Comparison of ENCODE assay signal across 36 cellular contexts in the genomic region with DNA sequence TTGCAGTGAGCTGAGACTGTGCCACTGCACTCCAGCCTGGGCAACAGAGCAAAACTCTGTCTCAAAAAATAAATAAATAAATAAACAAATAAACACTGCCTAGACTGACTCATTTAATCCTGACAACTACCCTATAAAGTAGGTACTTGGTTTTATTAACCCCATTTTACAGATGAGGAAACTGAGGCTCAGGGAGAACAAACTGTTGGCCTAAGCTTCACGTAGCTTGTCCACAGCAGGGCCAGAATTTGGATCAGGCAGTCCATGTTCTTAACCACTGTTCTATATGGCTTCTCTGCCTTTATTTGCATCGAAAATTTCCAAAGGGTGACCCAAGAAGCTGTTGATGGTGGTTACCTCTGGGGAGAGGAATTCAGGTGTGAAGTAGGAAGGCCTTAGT. TPM values are rescaled to one million over a fixed set of nuclear protein-coding genes. Genes with fewer than 3 reads are reported as not detected.
"Had no signal": no experiment of that assay in that cellular context is flagged by ENCODE, and none has a peak within 500 bp of the region (broad histone marks: within the 10 kb centered on the region; RNA-seq: fewer than 3 reads in every experiment).

No MANE protein-coding gene starts in this region.

- H3K9me3 ChIP-seq: MG63 had no signal

- DNase-seq: Karpas-422, Kasumi-1, MG63, MM.1S, MV-4-11, NCI-H1048, NCI-H1092, NCI-H1092 treated with DMSO at 0.1 percent for 48 hours, NCI-H1105, NCI-H1105 treated with DMSO at 0.1 percent for 48 hours, NCI-H1417 treated with DMSO at 0.1 percent for 48 hours, NCI-H1436, NCI-H1436 treated with DMSO at 0.1 percent for 48 hours, NCI-H146, NCI-H1694, NCI-H1694 treated with DMSO at 0.1 percent for 48 hours, NCI-H187, NCI-H187 treated with DMSO at 0.1 percent for 48 hours, NCI-H1930, NCI-H2029, NCI-H2029 treated with DMSO at 0.1 percent for 48 hours, NCI-H2081, NCI-H2081 treated with DMSO at 0.1 percent for 48 hours, NCI-H2107, NCI-H2171, NCI-H2171 treated with DMSO at 0.1 percent for 48 hours, NCI-H226, NCI-H345, NCI-H446, NCI-H446 treated with DMSO at 0.1 percent for 48 hours, NCI-H510A, NCI-H510A treated with DMSO at 0.1 percent for 48 hours had no signal

- H3K36me3 ChIP-seq: MG63 had no signal

- H3K4me3 ChIP-seq: MG63 had no signal

RNA-seq across cellular contexts. Expression of a gene that starts 53.6 kb away (rescaled TPM):
- total RNA-seq: LHCN-M2, M059J, MCF 10A, NCI-H460 had no signal
